8 cellular contexts compared by ENCODE assay signal in genomic region chr11:66345316-66345649, GRCh38. TPM values are rescaled to one million over a fixed set of nuclear protein-coding genes. Genes with fewer than 3 reads are reported as not detected.
DNase-seq lines count a peak whose midpoint lies in the region; ATAC-seq and TF ChIP-seq lines count a peak whose summit lies in the region.

No MANE protein-coding gene starts in this region.

- H3K4me1 ChIP-seq in iPS DF 6.9 (ENCODE audit: control insufficient read depth, insufficient read depth, low read length): no peaks in the 10 kb centered on the region

- H3K27me3 Mint-ChIP-seq in activated T-cell treated with anti-CD3 and anti-CD28 coated beads, Interleukin-2, amount 50 U/mL, for 72 hours (ENCODE audit: low read depth): no peaks in the 10 kb centered on the region

- peaks cover 10% of the 10 kb centered on the region for H3K36me3 ChIP-seq in iPS DF 6.9 (ENCODE audit: control insufficient read depth, insufficient read depth, low read length)

- H3K27me3 ChIP-seq in iPS DF 6.9 (ENCODE audit: control insufficient read depth, insufficient read depth, low read length): no peaks in the 10 kb centered on the region

- H3K9me3 Mint-ChIP-seq in activated T-cell treated with anti-CD3 and anti-CD28 coated beads, Interleukin-2, amount 50 U/mL, for 72 hours: peaks cover 0 to 3% of the 10 kb centered on the region in 2 donors

- WGBS in iPS DF 6.9 (ENCODE audit: insufficient coverage, insufficient read length): no CpG with 5 or more reads among the region's 7 CpGs

- H3K27ac ChIP-seq in VCaP: peak overlapping the region; percentile 98
- H3K27ac ChIP-seq in iPS DF 6.9 (ENCODE audit: low read length): no peak overlapping the region
- H3K27ac ChIP-seq in temporal lobe (ENCODE audit: low read depth, low read length): peak overlapping the region; percentile 72

- H3K36me3 Mint-ChIP-seq in activated T-cell treated with anti-CD3 and anti-CD28 coated beads, Interleukin-2, amount 50 U/mL, for 72 hours (ENCODE audit: insufficient read depth in 2 of 2): peaks cover 2 to 4% of the 10 kb centered on the region in 2 donors

- peak; percentile 3 to 6 for ATAC-seq in activated T-cell treated with anti-CD3 and anti-CD28 coated beads, Interleukin-2, amount 50 U/mL, for 72 hours (replicated peaks in 1 of 2)
- ATAC-seq in GM21447 (IDR thresholded peaks at IDR 0.05; ENCODE audit: unreplicated experiment): no peak
- ATAC-seq in HG03342 (IDR thresholded peaks at IDR 0.05; ENCODE audit: unreplicated experiment): no peak

- H3K27ac Mint-ChIP-seq in activated T-cell treated with anti-CD3 and anti-CD28 coated beads, Interleukin-2, amount 50 U/mL, for 72 hours: peak overlapping the region; percentile 90

- H3K4me1 Mint-ChIP-seq in activated T-cell treated with anti-CD3 and anti-CD28 coated beads, Interleukin-2, amount 50 U/mL, for 72 hours (ENCODE audit: low read depth): peaks cover 55% of the 10 kb centered on the region

- no peaks in the 10 kb centered on the region for H3K9me3 ChIP-seq in iPS DF 6.9 (ENCODE audit: control insufficient read depth, insufficient read depth, low read length)

- H3K4me3 ChIP-seq in iPS DF 6.9 (ENCODE audit: low read length): peak overlapping the region; percentile 8; the same call in 1 of the 2 replicates

- peak overlapping the region; percentile 97 to 98 for H3K4me3 Mint-ChIP-seq in activated T-cell treated with anti-CD3 and anti-CD28 coated beads, Interleukin-2, amount 50 U/mL, for 72 hours

- no peak for TF ChIP-seq CTCF in VCaP (conservative IDR thresholded peaks at IDR 0.05)

- no peak for DNase-seq in activated T-cell treated with anti-CD3 and anti-CD28 coated beads, Interleukin-2, amount 50 U/mL, for 72 hours
- DNase-seq in activated T-cell treated with anti-CD3 and anti-CD28 coated beads for 4 hours (no peak), iPS DF 6.9 (ENCODE audit: low read depth, low spot score) (no peak), RPMI8226 (no peak)

RNA-seq across cellular contexts. Expression of gene BRMS1, which starts 0.4 kb away (rescaled TPM):
- 10 to 100 TPM; 41.4 to 46.4 TPM for total RNA-seq in activated T-cell treated with anti-CD3 and anti-CD28 coated beads, Interleukin-2, amount 50 U/mL, for 72 hours
- total RNA-seq in temporal lobe: 10.1 TPM

RNA-seq across cellular contexts. Expression of gene B4GAT1, which starts 2.1 kb away (rescaled TPM):
- 1 to 10 TPM; 6.3 to 8.3 TPM for total RNA-seq in activated T-cell treated with anti-CD3 and anti-CD28 coated beads, Interleukin-2, amount 50 U/mL, for 72 hours
- total RNA-seq in temporal lobe: 56.3 TPM

RNA-seq across cellular contexts. Expression of gene RIN1, which starts 9.0 kb away (rescaled TPM):
- 1 to 10 TPM; 1.8 to 2.8 TPM for total RNA-seq in activated T-cell treated with anti-CD3 and anti-CD28 coated beads, Interleukin-2, amount 50 U/mL, for 72 hours
- total RNA-seq in temporal lobe: 0.98 TPM

RNA-seq across cellular contexts. Expression of gene SLC29A2, which starts 26.3 kb away (rescaled TPM):
- 1 to 10 TPM; 3.3 to 3.6 TPM for total RNA-seq in activated T-cell treated with anti-CD3 and anti-CD28 coated beads, Interleukin-2, amount 50 U/mL, for 72 hours
- total RNA-seq in temporal lobe: 1.7 TPM

RNA-seq across cellular contexts. Expression of gene CD248, which starts 28.4 kb away (rescaled TPM):
- total RNA-seq in activated T-cell treated with anti-CD3 and anti-CD28 coated beads, Interleukin-2, amount 50 U/mL, for 72 hours: 1 to 10 TPM; 3.0 to 3.9 TPM
- 3.2 TPM for total RNA-seq in temporal lobe

Comparison
In these comparisons a context has a peak if more than half of its experiments do, and no peak if none do; other contexts are left out.
1. ATAC-seq: peak in activated T-cell treated with anti-CD3 and anti-CD28 coated beads, Interleukin-2, amount 50 U/mL, for 72 hours (2 of 2); none in GM21447 (single experiment) and HG03342 (single experiment).